1 cellular context compared by ENCODE assay signal in the genomic region with DNA sequence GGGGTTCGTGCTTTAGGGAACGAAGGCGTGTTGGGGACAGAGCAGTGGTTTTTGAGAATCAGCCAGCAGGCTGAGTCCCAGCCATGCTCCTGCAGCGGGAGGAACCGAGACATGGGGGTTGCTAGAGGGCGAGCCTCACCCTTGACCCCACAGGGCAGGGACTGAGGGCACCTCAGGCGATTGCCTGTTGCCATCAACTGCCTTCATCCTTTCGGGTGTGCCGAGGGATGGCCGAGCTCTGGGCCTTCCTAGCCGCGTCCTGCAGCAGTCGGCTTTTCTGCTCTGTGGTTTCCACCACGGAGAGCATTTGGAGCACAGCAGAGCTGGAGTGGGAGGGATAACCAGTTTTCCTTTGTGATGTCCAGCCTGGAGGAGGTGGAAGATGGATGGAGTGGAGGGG.
TF ChIP-seq lines count a peak whose summit lies in the region.

No MANE protein-coding gene starts in this region.

TF ChIP-seq in WTC11, 78 proteins besides CTCF, POLR2A, EP300 and RAD21 (continued from another document):
- TF ChIP-seq, protein P1, sequence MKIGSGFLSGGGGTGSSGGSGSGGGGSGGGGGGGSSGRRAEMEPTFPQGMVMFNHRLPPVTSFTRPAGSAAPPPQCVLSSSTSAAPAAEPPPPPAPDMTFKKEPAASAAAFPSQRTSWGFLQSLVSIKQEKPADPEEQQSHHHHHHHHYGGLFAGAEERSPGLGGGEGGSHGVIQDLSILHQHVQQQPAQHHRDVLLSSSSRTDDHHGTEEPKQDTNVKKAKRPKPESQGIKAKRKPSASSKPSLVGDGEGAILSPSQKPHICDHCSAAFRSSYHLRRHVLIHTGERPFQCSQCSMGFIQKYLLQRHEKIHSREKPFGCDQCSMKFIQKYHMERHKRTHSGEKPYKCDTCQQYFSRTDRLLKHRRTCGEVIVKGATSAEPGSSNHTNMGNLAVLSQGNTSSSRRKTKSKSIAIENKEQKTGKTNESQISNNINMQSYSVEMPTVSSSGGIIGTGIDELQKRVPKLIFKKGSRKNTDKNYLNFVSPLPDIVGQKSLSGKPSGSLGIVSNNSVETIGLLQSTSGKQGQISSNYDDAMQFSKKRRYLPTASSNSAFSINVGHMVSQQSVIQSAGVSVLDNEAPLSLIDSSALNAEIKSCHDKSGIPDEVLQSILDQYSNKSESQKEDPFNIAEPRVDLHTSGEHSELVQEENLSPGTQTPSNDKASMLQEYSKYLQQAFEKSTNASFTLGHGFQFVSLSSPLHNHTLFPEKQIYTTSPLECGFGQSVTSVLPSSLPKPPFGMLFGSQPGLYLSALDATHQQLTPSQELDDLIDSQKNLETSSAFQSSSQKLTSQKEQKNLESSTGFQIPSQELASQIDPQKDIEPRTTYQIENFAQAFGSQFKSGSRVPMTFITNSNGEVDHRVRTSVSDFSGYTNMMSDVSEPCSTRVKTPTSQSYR (CRISPR knock-in tag; IDR thresholded peaks at IDR 0.05): no peak
- TF ChIP-seq MYBL2 (CRISPR knock-in tag; IDR thresholded peaks at IDR 0.05): no peak
- no peak for TF ChIP-seq ZNF121 (CRISPR knock-in tag; IDR thresholded peaks at IDR 0.05)
- TF ChIP-seq, protein P2, sequence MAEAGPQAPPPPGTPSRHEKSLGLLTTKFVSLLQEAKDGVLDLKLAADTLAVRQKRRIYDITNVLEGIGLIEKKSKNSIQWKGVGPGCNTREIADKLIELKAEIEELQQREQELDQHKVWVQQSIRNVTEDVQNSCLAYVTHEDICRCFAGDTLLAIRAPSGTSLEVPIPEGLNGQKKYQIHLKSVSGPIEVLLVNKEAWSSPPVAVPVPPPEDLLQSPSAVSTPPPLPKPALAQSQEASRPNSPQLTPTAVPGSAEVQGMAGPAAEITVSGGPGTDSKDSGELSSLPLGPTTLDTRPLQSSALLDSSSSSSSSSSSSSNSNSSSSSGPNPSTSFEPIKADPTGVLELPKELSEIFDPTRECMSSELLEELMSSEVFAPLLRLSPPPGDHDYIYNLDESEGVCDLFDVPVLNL (CRISPR knock-in tag; IDR thresholded peaks at IDR 0.05; ENCODE audit: borderline replicate concordance, low read depth): no peak
- TF ChIP-seq, protein P3, sequence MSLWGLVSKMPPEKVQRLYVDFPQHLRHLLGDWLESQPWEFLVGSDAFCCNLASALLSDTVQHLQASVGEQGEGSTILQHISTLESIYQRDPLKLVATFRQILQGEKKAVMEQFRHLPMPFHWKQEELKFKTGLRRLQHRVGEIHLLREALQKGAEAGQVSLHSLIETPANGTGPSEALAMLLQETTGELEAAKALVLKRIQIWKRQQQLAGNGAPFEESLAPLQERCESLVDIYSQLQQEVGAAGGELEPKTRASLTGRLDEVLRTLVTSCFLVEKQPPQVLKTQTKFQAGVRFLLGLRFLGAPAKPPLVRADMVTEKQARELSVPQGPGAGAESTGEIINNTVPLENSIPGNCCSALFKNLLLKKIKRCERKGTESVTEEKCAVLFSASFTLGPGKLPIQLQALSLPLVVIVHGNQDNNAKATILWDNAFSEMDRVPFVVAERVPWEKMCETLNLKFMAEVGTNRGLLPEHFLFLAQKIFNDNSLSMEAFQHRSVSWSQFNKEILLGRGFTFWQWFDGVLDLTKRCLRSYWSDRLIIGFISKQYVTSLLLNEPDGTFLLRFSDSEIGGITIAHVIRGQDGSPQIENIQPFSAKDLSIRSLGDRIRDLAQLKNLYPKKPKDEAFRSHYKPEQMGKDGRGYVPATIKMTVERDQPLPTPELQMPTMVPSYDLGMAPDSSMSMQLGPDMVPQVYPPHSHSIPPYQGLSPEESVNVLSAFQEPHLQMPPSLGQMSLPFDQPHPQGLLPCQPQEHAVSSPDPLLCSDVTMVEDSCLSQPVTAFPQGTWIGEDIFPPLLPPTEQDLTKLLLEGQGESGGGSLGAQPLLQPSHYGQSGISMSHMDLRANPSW (CRISPR knock-in tag; conservative IDR thresholded peaks at IDR 0.05; ENCODE audit: low read depth): no peak
- no peak for TF ChIP-seq NFATC4 (CRISPR knock-in tag; IDR thresholded peaks at IDR 0.05)
- TF ChIP-seq, protein P4, sequence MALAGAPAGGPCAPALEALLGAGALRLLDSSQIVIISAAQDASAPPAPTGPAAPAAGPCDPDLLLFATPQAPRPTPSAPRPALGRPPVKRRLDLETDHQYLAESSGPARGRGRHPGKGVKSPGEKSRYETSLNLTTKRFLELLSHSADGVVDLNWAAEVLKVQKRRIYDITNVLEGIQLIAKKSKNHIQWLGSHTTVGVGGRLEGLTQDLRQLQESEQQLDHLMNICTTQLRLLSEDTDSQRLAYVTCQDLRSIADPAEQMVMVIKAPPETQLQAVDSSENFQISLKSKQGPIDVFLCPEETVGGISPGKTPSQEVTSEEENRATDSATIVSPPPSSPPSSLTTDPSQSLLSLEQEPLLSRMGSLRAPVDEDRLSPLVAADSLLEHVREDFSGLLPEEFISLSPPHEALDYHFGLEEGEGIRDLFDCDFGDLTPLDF (CRISPR knock-in tag; IDR thresholded peaks at IDR 0.05): no peak
- TF ChIP-seq, protein P5, sequence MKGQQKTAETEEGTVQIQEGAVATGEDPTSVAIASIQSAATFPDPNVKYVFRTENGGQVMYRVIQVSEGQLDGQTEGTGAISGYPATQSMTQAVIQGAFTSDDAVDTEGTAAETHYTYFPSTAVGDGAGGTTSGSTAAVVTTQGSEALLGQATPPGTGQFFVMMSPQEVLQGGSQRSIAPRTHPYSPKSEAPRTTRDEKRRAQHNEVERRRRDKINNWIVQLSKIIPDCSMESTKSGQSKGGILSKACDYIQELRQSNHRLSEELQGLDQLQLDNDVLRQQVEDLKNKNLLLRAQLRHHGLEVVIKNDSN (CRISPR knock-in tag; IDR thresholded peaks at IDR 0.05): no peak
- TF ChIP-seq, protein P6, sequence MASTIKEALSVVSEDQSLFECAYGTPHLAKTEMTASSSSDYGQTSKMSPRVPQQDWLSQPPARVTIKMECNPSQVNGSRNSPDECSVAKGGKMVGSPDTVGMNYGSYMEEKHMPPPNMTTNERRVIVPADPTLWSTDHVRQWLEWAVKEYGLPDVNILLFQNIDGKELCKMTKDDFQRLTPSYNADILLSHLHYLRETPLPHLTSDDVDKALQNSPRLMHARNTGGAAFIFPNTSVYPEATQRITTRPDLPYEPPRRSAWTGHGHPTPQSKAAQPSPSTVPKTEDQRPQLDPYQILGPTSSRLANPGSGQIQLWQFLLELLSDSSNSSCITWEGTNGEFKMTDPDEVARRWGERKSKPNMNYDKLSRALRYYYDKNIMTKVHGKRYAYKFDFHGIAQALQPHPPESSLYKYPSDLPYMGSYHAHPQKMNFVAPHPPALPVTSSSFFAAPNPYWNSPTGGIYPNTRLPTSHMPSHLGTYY (CRISPR knock-in tag; IDR thresholded peaks at IDR 0.05): no peak
TF ChIP-seq in WTC11: peak in this region for 0.
